Comparison of ENCODE assay signal across 8 cellular contexts in genomic region chr9:129142115-129142514, GRCh38. TPM values are rescaled to one million over a fixed set of nuclear protein-coding genes. Genes with fewer than 3 reads are reported as not detected.
A peak's percentile ranks its signal among the peaks of the same experiment; 100 is the strongest.
DNase-seq lines count a peak whose midpoint lies in the region; ATAC-seq and TF ChIP-seq lines count a peak whose summit lies in the region.

No MANE protein-coding gene starts in this region.

- H3K9me3 ChIP-seq in body of pancreas: no peaks in the 10 kb centered on the region
- no peaks in the 10 kb centered on the region for H3K9me3 ChIP-seq in mucosa of descending colon

- H3K27ac Mint-ChIP-seq in mesothelial cell of epicardium: peak overlapping the region; percentile 100
- peak overlapping the region; percentile 68 for H3K27ac Mint-ChIP-seq in type B pancreatic cell

- no peak for TF ChIP-seq POLR2A in body of pancreas (IDR thresholded peaks at IDR 0.05)

- intact Hi-C loops in Right ventricle myocardium inferior (cut with DNase I) (no loop called here), left cardiac atrium (cut with DNase I) (loop anchor here (2.0 to 5.0 kb wide), 3 partner anchors 33 to 355 kb away; no protein-coding TSS in a partner anchor), body of pancreas (cut with DNase I) (loop anchor here (2.0 kb wide), 1 partner anchor 31 kb away; no protein-coding TSS in a partner anchor), mucosa of descending colon (cut with DNase I, micrococcal nuclease) (no loop called here)

- H3K9me3 Mint-ChIP-seq in mesothelial cell of epicardium (no peaks in the 10 kb centered on the region), type B pancreatic cell (no peaks in the 10 kb centered on the region)

- DNase-seq in Right ventricle myocardium inferior (ENCODE audit: missing footprints) (peak; percentile 47), left cardiac atrium (no peak), body of pancreas (no peak), mesothelial cell of epicardium (ENCODE audit: low spot score in 2 of 2, unreplicated experiment in 2 of 2) (no peak), type B pancreatic cell (ENCODE audit: extremely low spot score, unreplicated experiment) (no peak), NCI-H748 (lab: John Stamatoyannopoulos, UW; ENCODE audit: unreplicated experiment) (no peak), NCI-H2029 treated with DMSO at 0.1 percent for 48 hours (lab: John Stamatoyannopoulos, UW) (no peak), mucosa of descending colon (no peak)

- H3K4me3 Mint-ChIP-seq in mesothelial cell of epicardium (peak overlapping the region; percentile 54), type B pancreatic cell (peak overlapping the region; percentile 73)

- H3K27me3 ChIP-seq in body of pancreas: no peaks in the 10 kb centered on the region

- WGBS in body of pancreas, 2 donors: 63 to 66% methylated on average over 6 to 8 of the region's 8 CpGs

- TF ChIP-seq CTCF in body of pancreas (IDR thresholded peaks at IDR 0.05) (no peak), mesothelial cell of epicardium (IDR thresholded peaks at IDR 0.05; ENCODE audit: unreplicated experiment) (no peak), type B pancreatic cell (conservative IDR thresholded peaks at IDR 0.05) (no peak), mucosa of descending colon (IDR thresholded peaks at IDR 0.05) (no peak)

- peak overlapping the region; percentile 97 to 100 (median 100) for H3K27ac ChIP-seq in body of pancreas

- ATAC-seq in Right ventricle myocardium inferior (no peak), left cardiac atrium (no peak), body of pancreas (no peak), mucosa of descending colon (no peak)

- H3K36me3 ChIP-seq in body of pancreas (replicated peaks in 1 of 2; ENCODE audit: insufficient read depth in 1 of 2, low read depth in 2 of 2) (no peaks in the 10 kb centered on the region), mucosa of descending colon (ENCODE audit: low read depth) (no peaks in the 10 kb centered on the region)

- H3K36me3 Mint-ChIP-seq in mesothelial cell of epicardium (peaks cover 10% of the 10 kb centered on the region), type B pancreatic cell (peaks cover 6% of the 10 kb centered on the region)

- no peaks in the 10 kb centered on the region for H3K27me3 Mint-ChIP-seq in mesothelial cell of epicardium (ENCODE audit: low read depth)
- H3K27me3 Mint-ChIP-seq in type B pancreatic cell: no peaks in the 10 kb centered on the region

- H3K4me3 ChIP-seq in body of pancreas: no peak overlapping the region
- no peak overlapping the region for H3K4me3 ChIP-seq in mucosa of descending colon

- H3K4me1 ChIP-seq in body of pancreas (peaks cover 76% of the 10 kb centered on the region), mucosa of descending colon (ENCODE audit: low read depth) (peaks cover 51% of the 10 kb centered on the region)

- peaks cover 68% of the 10 kb centered on the region for H3K4me1 Mint-ChIP-seq in mesothelial cell of epicardium
- H3K4me1 Mint-ChIP-seq in type B pancreatic cell (ENCODE audit: unreplicated experiment): peaks cover 47% of the 10 kb centered on the region

RNA-seq across cellular contexts. Expression of gene PTPA, which starts 30.9 kb away (rescaled TPM):
- total RNA-seq in Right ventricle myocardium inferior (194 TPM), left cardiac atrium (100 to 1,000 TPM; 113 to 131 TPM), body of pancreas (10 to 100 TPM; 32.7 to 52.1 TPM), mesothelial cell of epicardium (157 to 164 TPM (median 160 TPM) in 3 replicates), type B pancreatic cell (ENCODE audit: low replicate concordance) (102 and 115 TPM in 2 replicates), mucosa of descending colon (100 to 1,000 TPM in 2 of 3 donors, 10 to 100 TPM in 1; 95.3 to 109 (median 109) TPM)

RNA-seq across cellular contexts. Expression of gene CRAT, which starts 31.5 kb away (rescaled TPM):
- 85.5 TPM for total RNA-seq in Right ventricle myocardium inferior
- total RNA-seq in left cardiac atrium: 10 to 100 TPM; 58.4 to 61.1 TPM
- 100 to 1,000 TPM in 1 of 2 donors, 10 to 100 TPM in 1; 84.8 to 112 TPM for total RNA-seq in body of pancreas
- total RNA-seq in mesothelial cell of epicardium: 26.4 to 27.6 TPM (median 26.4 TPM) in 3 replicates
- total RNA-seq in type B pancreatic cell (ENCODE audit: low replicate concordance): 14.5 and 28.4 TPM in 2 replicates
- total RNA-seq in mucosa of descending colon: 10 to 100 TPM; 62.0 to 86.5 (median 71.2) TPM

RNA-seq across cellular contexts. Expression of gene IER5L, which starts 35.9 kb away (rescaled TPM):
- 4.6 TPM for total RNA-seq in Right ventricle myocardium inferior
- total RNA-seq in left cardiac atrium: 10 to 100 TPM in 1 of 2 donors, 1 to 10 TPM in 1; 5.4 to 13.1 TPM
- total RNA-seq in body of pancreas: 1 to 10 TPM; 3.0 to 4.4 TPM
- total RNA-seq in mesothelial cell of epicardium: 31.3 to 34.7 TPM (median 31.9 TPM) in 3 replicates
- total RNA-seq in type B pancreatic cell (ENCODE audit: low replicate concordance): 22.3 and 37.5 TPM in 2 replicates
- 1 to 10 TPM; 5.8 to 8.2 (median 8.0) TPM for total RNA-seq in mucosa of descending colon

Comparison
In these comparisons a context has a peak if more than half of its experiments do, and no peak if none do; other contexts are left out.
1. intact Hi-C loops: an anchor here in left cardiac atrium (2.0 to 5.0 kb wide) and body of pancreas (2.0 kb wide); none called in Right ventricle myocardium inferior and mucosa of descending colon.